In the genomic region with DNA sequence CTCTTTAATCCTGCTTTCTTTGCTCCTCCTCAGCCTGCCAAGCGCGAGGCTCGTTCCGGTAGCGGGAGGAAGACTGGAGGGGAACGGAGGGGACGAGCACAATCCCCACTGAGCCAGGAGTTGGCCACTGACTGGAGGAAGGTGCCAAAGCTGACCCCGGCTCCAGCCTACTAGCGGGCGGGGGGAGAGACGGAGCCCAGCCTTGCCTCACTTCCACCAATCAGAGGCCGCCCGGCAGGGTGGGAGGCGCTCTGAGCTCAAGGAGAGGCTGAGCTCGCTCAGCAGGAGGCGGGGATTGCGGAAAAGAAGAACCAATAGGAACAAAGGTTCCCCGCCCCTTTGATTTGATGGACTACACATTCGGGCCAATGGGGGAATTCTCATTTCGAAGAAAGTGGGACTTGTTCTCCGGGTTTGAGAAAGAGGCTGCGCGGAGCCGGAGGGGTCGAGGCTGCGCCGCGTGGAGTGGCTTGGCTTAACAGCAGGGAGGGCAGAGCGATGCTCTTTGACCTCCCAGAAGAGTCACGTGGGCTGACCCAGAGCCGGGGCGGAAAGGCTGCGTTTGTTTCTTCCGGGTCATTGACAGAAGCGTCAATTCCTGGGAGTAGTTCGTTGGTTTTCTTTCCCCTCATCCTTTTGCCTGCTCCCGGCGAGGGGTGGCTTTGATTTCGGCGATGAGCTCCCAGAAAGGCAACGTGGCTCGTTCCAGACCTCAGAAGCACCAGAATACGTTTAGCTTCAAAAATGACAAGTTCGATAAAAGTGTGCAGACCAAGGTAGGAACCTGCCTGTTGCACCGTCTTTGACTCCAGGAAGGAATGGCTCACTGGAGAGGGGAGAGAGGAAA, we compare ENCODE assay signal across 1 cellular context.
TF ChIP-seq lines count a peak whose summit lies in the region.

ABHD17B (minus strand) TSS at position 133 of the 847 bp plus-strand sequence. CDS start 36,113 bp downstream, outside the sequence.
A gene with protein sequence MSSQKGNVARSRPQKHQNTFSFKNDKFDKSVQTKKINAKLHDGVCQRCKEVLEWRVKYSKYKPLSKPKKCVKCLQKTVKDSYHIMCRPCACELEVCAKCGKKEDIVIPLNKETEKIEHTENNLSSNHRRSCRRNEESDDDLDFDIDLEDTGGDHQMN (plus strand): TSS at position 579 of the 847 bp plus-strand sequence. CDS start 96 bp downstream, at position 675.

TF ChIP-seq in HepG2, 621 proteins besides CTCF, POLR2A, EP300 and RAD21 (continued from another document and continues in another):
- TF ChIP-seq, protein P1, sequence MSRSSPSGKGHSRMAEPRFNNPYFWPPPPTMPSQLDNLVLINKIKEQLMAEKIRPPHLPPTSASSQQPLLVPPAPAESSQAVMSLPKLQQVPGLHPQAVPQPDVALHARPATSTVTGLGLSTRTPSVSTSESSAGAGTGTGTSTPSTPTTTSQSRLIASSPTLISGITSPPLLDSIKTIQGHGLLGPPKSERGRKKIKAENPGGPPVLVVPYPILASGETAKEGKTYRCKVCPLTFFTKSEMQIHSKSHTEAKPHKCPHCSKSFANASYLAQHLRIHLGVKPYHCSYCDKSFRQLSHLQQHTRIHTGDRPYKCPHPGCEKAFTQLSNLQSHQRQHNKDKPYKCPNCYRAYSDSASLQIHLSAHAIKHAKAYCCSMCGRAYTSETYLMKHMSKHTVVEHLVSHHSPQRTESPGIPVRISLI (CRISPR knock-in tag; IDR thresholded peaks at IDR 0.05; ENCODE audit: borderline replicate concordance) = no peak
- TF ChIP-seq, protein P2, sequence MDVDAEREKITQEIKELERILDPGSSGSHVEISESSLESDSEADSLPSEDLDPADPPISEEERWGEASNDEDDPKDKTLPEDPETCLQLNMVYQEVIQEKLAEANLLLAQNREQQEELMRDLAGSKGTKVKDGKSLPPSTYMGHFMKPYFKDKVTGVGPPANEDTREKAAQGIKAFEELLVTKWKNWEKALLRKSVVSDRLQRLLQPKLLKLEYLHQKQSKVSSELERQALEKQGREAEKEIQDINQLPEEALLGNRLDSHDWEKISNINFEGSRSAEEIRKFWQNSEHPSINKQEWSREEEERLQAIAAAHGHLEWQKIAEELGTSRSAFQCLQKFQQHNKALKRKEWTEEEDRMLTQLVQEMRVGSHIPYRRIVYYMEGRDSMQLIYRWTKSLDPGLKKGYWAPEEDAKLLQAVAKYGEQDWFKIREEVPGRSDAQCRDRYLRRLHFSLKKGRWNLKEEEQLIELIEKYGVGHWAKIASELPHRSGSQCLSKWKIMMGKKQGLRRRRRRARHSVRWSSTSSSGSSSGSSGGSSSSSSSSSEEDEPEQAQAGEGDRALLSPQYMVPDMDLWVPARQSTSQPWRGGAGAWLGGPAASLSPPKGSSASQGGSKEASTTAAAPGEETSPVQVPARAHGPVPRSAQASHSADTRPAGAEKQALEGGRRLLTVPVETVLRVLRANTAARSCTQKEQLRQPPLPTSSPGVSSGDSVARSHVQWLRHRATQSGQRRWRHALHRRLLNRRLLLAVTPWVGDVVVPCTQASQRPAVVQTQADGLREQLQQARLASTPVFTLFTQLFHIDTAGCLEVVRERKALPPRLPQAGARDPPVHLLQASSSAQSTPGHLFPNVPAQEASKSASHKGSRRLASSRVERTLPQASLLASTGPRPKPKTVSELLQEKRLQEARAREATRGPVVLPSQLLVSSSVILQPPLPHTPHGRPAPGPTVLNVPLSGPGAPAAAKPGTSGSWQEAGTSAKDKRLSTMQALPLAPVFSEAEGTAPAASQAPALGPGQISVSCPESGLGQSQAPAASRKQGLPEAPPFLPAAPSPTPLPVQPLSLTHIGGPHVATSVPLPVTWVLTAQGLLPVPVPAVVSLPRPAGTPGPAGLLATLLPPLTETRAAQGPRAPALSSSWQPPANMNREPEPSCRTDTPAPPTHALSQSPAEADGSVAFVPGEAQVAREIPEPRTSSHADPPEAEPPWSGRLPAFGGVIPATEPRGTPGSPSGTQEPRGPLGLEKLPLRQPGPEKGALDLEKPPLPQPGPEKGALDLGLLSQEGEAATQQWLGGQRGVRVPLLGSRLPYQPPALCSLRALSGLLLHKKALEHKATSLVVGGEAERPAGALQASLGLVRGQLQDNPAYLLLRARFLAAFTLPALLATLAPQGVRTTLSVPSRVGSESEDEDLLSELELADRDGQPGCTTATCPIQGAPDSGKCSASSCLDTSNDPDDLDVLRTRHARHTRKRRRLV (CRISPR knock-in tag; IDR thresholded peaks at IDR 0.05) = no peak
- TF ChIP-seq ZFP91 (CRISPR knock-in tag; IDR thresholded peaks at IDR 0.05; ENCODE audit: borderline replicate concordance) (peak; percentile 62; the same call in 1 of the 2 replicates), SRF (IDR thresholded peaks at IDR 0.05; ENCODE audit: low read depth, low read length) (no peak), ZNF609 (CRISPR knock-in tag; IDR thresholded peaks at IDR 0.05; ENCODE audit: borderline replicate concordance) (0 out of 2 replicates have a peak, but pooled peaks have one; percentile 10), U2AF2 (IDR thresholded peaks at IDR 0.05; ENCODE audit: low read depth, low read length) (no peak), ZNF781 (CRISPR knock-in tag; IDR thresholded peaks at IDR 0.05; ENCODE audit: borderline replicate concordance, not compliant biosample characterization) (peak; percentile 16), IRF2 (CRISPR knock-in tag; IDR thresholded peaks at IDR 0.05) (peak; percentile 74), ZNF337 (CRISPR knock-in tag; IDR thresholded peaks at IDR 0.05; ENCODE audit: borderline replicate concordance, low read depth) (peak; percentile 42; the same call in 1 of the 2 replicates), ZNF232 (CRISPR knock-in tag; IDR thresholded peaks at IDR 0.05; ENCODE audit: borderline replicate concordance) (peak; percentile 76; the same call in 1 of the 2 replicates), NAIF1 (CRISPR knock-in tag; IDR thresholded peaks at IDR 0.05; ENCODE audit: borderline replicate concordance) (peak; percentile 74), ZFY (CRISPR knock-in tag; IDR thresholded peaks at IDR 0.05) (peak; percentile 89), BCL6 (CRISPR knock-in tag; IDR thresholded peaks at IDR 0.05) (peak; percentile 59; the same call in 1 of the 2 replicates), ZMYM4 (CRISPR knock-in tag; IDR thresholded peaks at IDR 0.05) (peak; percentile 90), NFKBIZ (CRISPR knock-in tag; IDR thresholded peaks at IDR 0.05) (peak; percentile 53), HNRNPLL (IDR thresholded peaks at IDR 0.05; ENCODE audit: low read depth, low read length, poor library complexity, severe bottlenecking) (peak; percentile 60), TFDP2 (CRISPR knock-in tag; IDR thresholded peaks at IDR 0.05) (peak; percentile 78), ZFP36L1 (CRISPR knock-in tag; IDR thresholded peaks at IDR 0.05) (peak; percentile 31; the same call in 1 of the 2 replicates), ZFX (CRISPR knock-in tag; IDR thresholded peaks at IDR 0.05; ENCODE audit: low read depth) (peak; percentile 94), ZNF580 (CRISPR knock-in tag; IDR thresholded peaks at IDR 0.05; ENCODE audit: borderline replicate concordance, low read depth) (0 out of 2 replicates have a peak, but pooled peaks have one; percentile 23), KDM5A (IDR thresholded peaks at IDR 0.05; ENCODE audit: borderline replicate concordance, low read length) (peak; percentile 79; the same call in 1 of the 2 replicates), E2F1 (CRISPR knock-in tag; IDR thresholded peaks at IDR 0.05) (peak; percentile 13; the same call in 1 of the 2 replicates), GTF2F1 (IDR thresholded peaks at IDR 0.05; ENCODE audit: low read length) (peak; percentile 80; the same call in 1 of the 2 replicates)
- TF ChIP-seq, protein P3, sequence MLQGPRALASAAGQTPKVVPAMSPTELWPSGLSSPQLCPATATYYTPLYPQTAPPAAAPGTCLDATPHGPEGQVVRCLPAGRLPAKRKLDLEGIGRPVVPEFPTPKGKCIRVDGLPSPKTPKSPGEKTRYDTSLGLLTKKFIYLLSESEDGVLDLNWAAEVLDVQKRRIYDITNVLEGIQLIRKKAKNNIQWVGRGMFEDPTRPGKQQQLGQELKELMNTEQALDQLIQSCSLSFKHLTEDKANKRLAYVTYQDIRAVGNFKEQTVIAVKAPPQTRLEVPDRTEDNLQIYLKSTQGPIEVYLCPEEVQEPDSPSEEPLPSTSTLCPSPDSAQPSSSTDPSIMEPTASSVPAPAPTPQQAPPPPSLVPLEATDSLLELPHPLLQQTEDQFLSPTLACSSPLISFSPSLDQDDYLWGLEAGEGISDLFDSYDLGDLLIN (CRISPR knock-in tag; IDR thresholded peaks at IDR 0.05; ENCODE audit: borderline replicate concordance) = no peak
- TF ChIP-seq, protein P4, sequence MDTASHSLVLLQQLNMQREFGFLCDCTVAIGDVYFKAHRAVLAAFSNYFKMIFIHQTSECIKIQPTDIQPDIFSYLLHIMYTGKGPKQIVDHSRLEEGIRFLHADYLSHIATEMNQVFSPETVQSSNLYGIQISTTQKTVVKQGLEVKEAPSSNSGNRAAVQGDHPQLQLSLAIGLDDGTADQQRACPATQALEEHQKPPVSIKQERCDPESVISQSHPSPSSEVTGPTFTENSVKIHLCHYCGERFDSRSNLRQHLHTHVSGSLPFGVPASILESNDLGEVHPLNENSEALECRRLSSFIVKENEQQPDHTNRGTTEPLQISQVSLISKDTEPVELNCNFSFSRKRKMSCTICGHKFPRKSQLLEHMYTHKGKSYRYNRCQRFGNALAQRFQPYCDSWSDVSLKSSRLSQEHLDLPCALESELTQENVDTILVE (CRISPR knock-in tag; IDR thresholded peaks at IDR 0.05) = peak; percentile 99
- TF ChIP-seq, protein P5, sequence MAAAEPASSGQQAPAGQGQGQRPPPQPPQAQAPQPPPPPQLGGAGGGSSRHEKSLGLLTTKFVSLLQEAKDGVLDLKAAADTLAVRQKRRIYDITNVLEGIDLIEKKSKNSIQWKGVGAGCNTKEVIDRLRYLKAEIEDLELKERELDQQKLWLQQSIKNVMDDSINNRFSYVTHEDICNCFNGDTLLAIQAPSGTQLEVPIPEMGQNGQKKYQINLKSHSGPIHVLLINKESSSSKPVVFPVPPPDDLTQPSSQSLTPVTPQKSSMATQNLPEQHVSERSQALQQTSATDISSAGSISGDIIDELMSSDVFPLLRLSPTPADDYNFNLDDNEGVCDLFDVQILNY (CRISPR knock-in tag; conservative IDR thresholded peaks at IDR 0.05) = 0 out of 2 replicates have a peak, but pooled peaks have one; percentile 24
